In the genomic region with DNA sequence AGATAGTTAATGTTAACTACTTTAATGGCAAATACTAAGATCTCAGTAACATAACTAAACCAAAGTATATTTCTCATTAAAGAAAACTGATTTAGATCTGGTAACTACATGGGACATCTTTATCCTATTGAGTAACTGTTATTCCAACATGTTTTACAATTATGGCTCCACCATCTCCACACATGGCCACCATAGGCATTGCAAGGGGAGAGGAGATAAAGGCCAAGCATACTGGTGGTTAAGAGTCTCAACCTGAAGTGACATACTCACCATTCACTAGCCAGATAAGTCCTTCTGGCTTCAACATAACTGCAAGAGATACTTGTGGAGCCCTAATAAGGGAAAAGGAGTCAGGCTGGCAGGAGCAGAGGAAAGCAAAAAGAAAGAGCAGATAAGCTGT, we compare ENCODE assay signal across 1 cellular context.
TF ChIP-seq lines count a peak whose summit lies in the region.

No MANE protein-coding gene starts in this region.

TF ChIP-seq in H1, 55 proteins besides CTCF, POLR2A, EP300 and RAD21 (continued from another document):
- TF ChIP-seq, protein P1, sequence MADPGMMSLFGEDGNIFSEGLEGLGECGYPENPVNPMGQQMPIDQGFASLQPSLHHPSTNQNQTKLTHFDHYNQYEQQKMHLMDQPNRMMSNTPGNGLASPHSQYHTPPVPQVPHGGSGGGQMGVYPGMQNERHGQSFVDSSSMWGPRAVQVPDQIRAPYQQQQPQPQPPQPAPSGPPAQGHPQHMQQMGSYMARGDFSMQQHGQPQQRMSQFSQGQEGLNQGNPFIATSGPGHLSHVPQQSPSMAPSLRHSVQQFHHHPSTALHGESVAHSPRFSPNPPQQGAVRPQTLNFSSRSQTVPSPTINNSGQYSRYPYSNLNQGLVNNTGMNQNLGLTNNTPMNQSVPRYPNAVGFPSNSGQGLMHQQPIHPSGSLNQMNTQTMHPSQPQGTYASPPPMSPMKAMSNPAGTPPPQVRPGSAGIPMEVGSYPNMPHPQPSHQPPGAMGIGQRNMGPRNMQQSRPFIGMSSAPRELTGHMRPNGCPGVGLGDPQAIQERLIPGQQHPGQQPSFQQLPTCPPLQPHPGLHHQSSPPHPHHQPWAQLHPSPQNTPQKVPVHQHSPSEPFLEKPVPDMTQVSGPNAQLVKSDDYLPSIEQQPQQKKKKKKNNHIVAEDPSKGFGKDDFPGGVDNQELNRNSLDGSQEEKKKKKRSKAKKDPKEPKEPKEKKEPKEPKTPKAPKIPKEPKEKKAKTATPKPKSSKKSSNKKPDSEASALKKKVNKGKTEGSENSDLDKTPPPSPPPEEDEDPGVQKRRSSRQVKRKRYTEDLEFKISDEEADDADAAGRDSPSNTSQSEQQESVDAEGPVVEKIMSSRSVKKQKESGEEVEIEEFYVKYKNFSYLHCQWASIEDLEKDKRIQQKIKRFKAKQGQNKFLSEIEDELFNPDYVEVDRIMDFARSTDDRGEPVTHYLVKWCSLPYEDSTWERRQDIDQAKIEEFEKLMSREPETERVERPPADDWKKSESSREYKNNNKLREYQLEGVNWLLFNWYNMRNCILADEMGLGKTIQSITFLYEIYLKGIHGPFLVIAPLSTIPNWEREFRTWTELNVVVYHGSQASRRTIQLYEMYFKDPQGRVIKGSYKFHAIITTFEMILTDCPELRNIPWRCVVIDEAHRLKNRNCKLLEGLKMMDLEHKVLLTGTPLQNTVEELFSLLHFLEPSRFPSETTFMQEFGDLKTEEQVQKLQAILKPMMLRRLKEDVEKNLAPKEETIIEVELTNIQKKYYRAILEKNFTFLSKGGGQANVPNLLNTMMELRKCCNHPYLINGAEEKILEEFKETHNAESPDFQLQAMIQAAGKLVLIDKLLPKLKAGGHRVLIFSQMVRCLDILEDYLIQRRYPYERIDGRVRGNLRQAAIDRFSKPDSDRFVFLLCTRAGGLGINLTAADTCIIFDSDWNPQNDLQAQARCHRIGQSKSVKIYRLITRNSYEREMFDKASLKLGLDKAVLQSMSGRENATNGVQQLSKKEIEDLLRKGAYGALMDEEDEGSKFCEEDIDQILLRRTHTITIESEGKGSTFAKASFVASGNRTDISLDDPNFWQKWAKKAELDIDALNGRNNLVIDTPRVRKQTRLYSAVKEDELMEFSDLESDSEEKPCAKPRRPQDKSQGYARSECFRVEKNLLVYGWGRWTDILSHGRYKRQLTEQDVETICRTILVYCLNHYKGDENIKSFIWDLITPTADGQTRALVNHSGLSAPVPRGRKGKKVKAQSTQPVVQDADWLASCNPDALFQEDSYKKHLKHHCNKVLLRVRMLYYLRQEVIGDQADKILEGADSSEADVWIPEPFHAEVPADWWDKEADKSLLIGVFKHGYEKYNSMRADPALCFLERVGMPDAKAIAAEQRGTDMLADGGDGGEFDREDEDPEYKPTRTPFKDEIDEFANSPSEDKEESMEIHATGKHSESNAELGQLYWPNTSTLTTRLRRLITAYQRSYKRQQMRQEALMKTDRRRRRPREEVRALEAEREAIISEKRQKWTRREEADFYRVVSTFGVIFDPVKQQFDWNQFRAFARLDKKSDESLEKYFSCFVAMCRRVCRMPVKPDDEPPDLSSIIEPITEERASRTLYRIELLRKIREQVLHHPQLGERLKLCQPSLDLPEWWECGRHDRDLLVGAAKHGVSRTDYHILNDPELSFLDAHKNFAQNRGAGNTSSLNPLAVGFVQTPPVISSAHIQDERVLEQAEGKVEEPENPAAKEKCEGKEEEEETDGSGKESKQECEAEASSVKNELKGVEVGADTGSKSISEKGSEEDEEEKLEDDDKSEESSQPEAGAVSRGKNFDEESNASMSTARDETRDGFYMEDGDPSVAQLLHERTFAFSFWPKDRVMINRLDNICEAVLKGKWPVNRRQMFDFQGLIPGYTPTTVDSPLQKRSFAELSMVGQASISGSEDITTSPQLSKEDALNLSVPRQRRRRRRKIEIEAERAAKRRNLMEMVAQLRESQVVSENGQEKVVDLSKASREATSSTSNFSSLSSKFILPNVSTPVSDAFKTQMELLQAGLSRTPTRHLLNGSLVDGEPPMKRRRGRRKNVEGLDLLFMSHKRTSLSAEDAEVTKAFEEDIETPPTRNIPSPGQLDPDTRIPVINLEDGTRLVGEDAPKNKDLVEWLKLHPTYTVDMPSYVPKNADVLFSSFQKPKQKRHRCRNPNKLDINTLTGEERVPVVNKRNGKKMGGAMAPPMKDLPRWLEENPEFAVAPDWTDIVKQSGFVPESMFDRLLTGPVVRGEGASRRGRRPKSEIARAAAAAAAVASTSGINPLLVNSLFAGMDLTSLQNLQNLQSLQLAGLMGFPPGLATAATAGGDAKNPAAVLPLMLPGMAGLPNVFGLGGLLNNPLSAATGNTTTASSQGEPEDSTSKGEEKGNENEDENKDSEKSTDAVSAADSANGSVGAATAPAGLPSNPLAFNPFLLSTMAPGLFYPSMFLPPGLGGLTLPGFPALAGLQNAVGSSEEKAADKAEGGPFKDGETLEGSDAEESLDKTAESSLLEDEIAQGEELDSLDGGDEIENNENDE (IDR thresholded peaks at IDR 0.05; ENCODE audit: insufficient replicate concordance, low read length) = no peak
- no peak for TF ChIP-seq RFX5 (IDR thresholded peaks at IDR 0.05; ENCODE audit: borderline replicate concordance, low read depth, low read length)
- no peak for TF ChIP-seq ZNF274 (IDR thresholded peaks at IDR 0.05; ENCODE audit: borderline replicate concordance, extremely low read depth, low read length)
- TF ChIP-seq SIX5 (IDR thresholded peaks at IDR 0.05; ENCODE audit: low read depth, low read length) = no peak
- TF ChIP-seq, protein P2, sequence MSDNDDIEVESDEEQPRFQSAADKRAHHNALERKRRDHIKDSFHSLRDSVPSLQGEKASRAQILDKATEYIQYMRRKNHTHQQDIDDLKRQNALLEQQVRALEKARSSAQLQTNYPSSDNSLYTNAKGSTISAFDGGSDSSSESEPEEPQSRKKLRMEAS (IDR thresholded peaks at IDR 0.05) = no peak
- TF ChIP-seq BACH1 (IDR thresholded peaks at IDR 0.05; ENCODE audit: low read length) = no peak
- TF ChIP-seq CHD1 (IDR thresholded peaks at IDR 0.05; ENCODE audit: low read depth, low read length) = no peak
- no peak for TF ChIP-seq FOSL1 (IDR thresholded peaks at IDR 0.05; ENCODE audit: insufficient read depth, low read depth, low read length)
- no peak for TF ChIP-seq SRF (IDR thresholded peaks at IDR 0.05; ENCODE audit: low read depth, low read length)
